13 cellular contexts compared by ENCODE assay signal in genomic region chr4:82833696-82834313, GRCh38. TPM values are rescaled to one million over a fixed set of nuclear protein-coding genes. Genes with fewer than 3 reads are reported as not detected.
DNase-seq lines count a peak whose midpoint lies in the region; ATAC-seq and TF ChIP-seq lines count a peak whose summit lies in the region.
"Had no signal": no experiment of that assay in that cellular context is flagged by ENCODE, and none has a peak within 500 bp of the region (broad histone marks: within the 10 kb centered on the region; RNA-seq: fewer than 3 reads in every experiment).

No MANE protein-coding gene starts in this region.

- no peaks in the 10 kb centered on the region for H3K27me3 ChIP-seq in prostate gland (replicated peaks; ENCODE audit: insufficient read depth)

- H3K9me3 ChIP-seq in prostate gland, result no peaks in the 10 kb centered on the region

- H3K9me3 Mint-ChIP-seq in chondrocyte (ENCODE audit: low read depth), result no peaks in the 10 kb centered on the region
- H3K9me3 Mint-ChIP-seq: stimulated activated naive CD8-positive, alpha-beta T cell treated with anti-CD3 and anti-CD28 coated beads, Interleukin-15, Interleukin-2, amounts not matched to agents 100 ng/mL and 50 ng/mL, for 24 hours had no signal

- no peak overlapping the region for H3K4me3 ChIP-seq in prostate gland
- no peak overlapping the region for H3K4me3 ChIP-seq in coronary artery
- H3K4me3 ChIP-seq: skin epidermis had no signal

- ATAC-seq in left lobe of liver (peak; percentile 33), GM18870 (IDR thresholded peaks at IDR 0.05; ENCODE audit: unreplicated experiment) (no peak)

- intact Hi-C loops in prostate gland (cut with DNase I), result no loop called here

- no peak overlapping the region for H3K4me3 Mint-ChIP-seq in chondrocyte (ENCODE audit: unreplicated experiment)
- H3K4me3 Mint-ChIP-seq: CD4-positive, CD25-positive, alpha-beta regulatory T cell; stimulated activated naive CD8-positive, alpha-beta T cell treated with anti-CD3 and anti-CD28 coated beads, Interleukin-15, Interleukin-2, amounts not matched to agents 100 ng/mL and 50 ng/mL, for 24 hours had no signal

- H3K27ac ChIP-seq in prostate gland, result peak overlapping the region in 1 of 2 donors; percentile 27
- no peak overlapping the region for H3K27ac ChIP-seq in coronary artery
- H3K27ac ChIP-seq: skin epidermis had no signal

- peak; percentile 33 for TF ChIP-seq CTCF in chondrocyte (IDR thresholded peaks at IDR 0.05)
- no peak for TF ChIP-seq CTCF in prostate gland (IDR thresholded peaks at IDR 0.05)
- no peak for TF ChIP-seq CTCF in coronary artery (IDR thresholded peaks at IDR 0.05)

- peak overlapping the region; percentile 72 for H3K27ac Mint-ChIP-seq in chondrocyte (ENCODE audit: unreplicated experiment)
- H3K27ac Mint-ChIP-seq: CD4-positive, CD25-positive, alpha-beta regulatory T cell; stimulated activated naive CD8-positive, alpha-beta T cell treated with anti-CD3 and anti-CD28 coated beads, Interleukin-15, Interleukin-2, amounts not matched to agents 100 ng/mL and 50 ng/mL, for 24 hours had no signal

- peaks cover 24% of the 10 kb centered on the region for H3K4me1 Mint-ChIP-seq in chondrocyte (ENCODE audit: low read depth)

- WGBS in prostate gland, result 41% methylated on average over 1 of the region's 1 CpG

- TF ChIP-seq POLR2A in prostate gland (IDR thresholded peaks at IDR 0.05), result no peak

- H3K36me3 Mint-ChIP-seq in chondrocyte (ENCODE audit: low read depth), result peaks cover 32% of the 10 kb centered on the region

- peaks cover 0 to 4% of the 10 kb centered on the region in 2 donors for H3K36me3 ChIP-seq in prostate gland

- H3K4me1 ChIP-seq in prostate gland (replicated peaks), result no peaks in the 10 kb centered on the region

- in situ Hi-C loops in ACHN (cut with HindIII; ENCODE audit: low pct_ligation_motif_present, low pct_unique_long_range_greater_than_20kb, low sequenced_read_pairs), result no loop called here

- no peaks in the 10 kb centered on the region for H3K27me3 Mint-ChIP-seq in chondrocyte (ENCODE audit: low read depth)
- H3K27me3 Mint-ChIP-seq: CD4-positive, CD25-positive, alpha-beta regulatory T cell; stimulated activated naive CD8-positive, alpha-beta T cell treated with anti-CD3 and anti-CD28 coated beads, Interleukin-15, Interleukin-2, amounts not matched to agents 100 ng/mL and 50 ng/mL, for 24 hours had no signal

- DNase-seq in ACHN (peak; percentile 39), HT-29 (ENCODE audit: low spot score) (peak; percentile 25), chondrocyte (ENCODE audit: low spot score) (no peak), left lobe of liver (ENCODE audit: low spot score) (no peak), prostate gland (ENCODE audit: low spot score) (no peak), coronary artery (ENCODE audit: low spot score) (no peak), NCI-H446 treated with DMSO at 0.1 percent for 48 hours (lab: John Stamatoyannopoulos, UW) (no peak)
- DNase-seq: CD4-positive, CD25-positive, alpha-beta regulatory T cell; kidney; NCI-H187 treated with DMSO at 0.1 percent for 48 hours had no signal

RNA-seq across cellular contexts. Expression of gene SCD5, which starts 35.2 kb away (rescaled TPM):
- 0.13 and 0.18 TPM in 2 replicates for total RNA-seq in HT-29 (2014; rRNA removed; shearing (Covaris generic))
- 20.6 to 25.9 TPM (median 22.6 TPM) in 3 replicates for total RNA-seq in chondrocyte
- 1.6 TPM for total RNA-seq in left lobe of liver
- total RNA-seq in prostate gland, result 100 to 1,000 TPM in 1 of 2 donors, 10 to 100 TPM in 1; 24.0 to 122 TPM

RNA-seq across cellular contexts. Expression of gene SEC31A, which starts 57.1 kb away (rescaled TPM):
- 60.6 and 68.9 TPM in 2 replicates for total RNA-seq in HT-29 (2014; rRNA removed; shearing (Covaris generic))
- total RNA-seq in chondrocyte (406 to 470 TPM (median 421 TPM) in 3 replicates), left lobe of liver (108 TPM), prostate gland (100 to 1,000 TPM; 191 to 196 TPM)

Comparison
In these comparisons a context has a peak if more than half of its experiments do, and no peak if none do; other contexts are left out.
1. DNase-seq: peak in ACHN (single experiment) and HT-29 (single experiment); none in chondrocyte (single experiment), left lobe of liver (single experiment), prostate gland (single experiment), coronary artery (single experiment) and NCI-H446 treated with DMSO at 0.1 percent for 48 hours (single experiment).